In genomic region chr19:47020132-47020805, GRCh38 we compare ENCODE assay signal across 10 cellular contexts. TPM values are rescaled to one million over a fixed set of nuclear protein-coding genes. Genes with fewer than 3 reads are reported as not detected.
A peak's percentile ranks its signal among the peaks of the same experiment; 100 is the strongest.
DNase-seq lines count a peak whose midpoint lies in the region; ATAC-seq and TF ChIP-seq lines count a peak whose summit lies in the region.
"Had no signal": no experiment of that assay in that cellular context is flagged by ENCODE, and none has a peak within 500 bp of the region (broad histone marks: within the 10 kb centered on the region; RNA-seq: fewer than 3 reads in every experiment).

No MANE protein-coding gene starts in this region.

- H3K36me3 ChIP-seq in left ventricle myocardium inferior (no peaks in the 10 kb centered on the region), adipocyte (ENCODE audit: control insufficient read depth, insufficient read depth, low read length, severe bottlenecking) (no peaks in the 10 kb centered on the region), aorta (ENCODE audit: control insufficient read depth in 1 of 2, insufficient read depth in 2 of 2, low read length in 1 of 2) (no peaks in the 10 kb centered on the region)

- H3K4me3 ChIP-seq in left ventricle myocardium inferior, result peak overlapping the region; percentile 60
- H3K4me3 ChIP-seq in adipocyte (ENCODE audit: low read length), result peak overlapping the region; percentile 76
- H3K4me3 ChIP-seq in aorta (ENCODE audit: low read length in 2 of 2), result peak overlapping the region; percentile 3 to 22

- H3K27me3 ChIP-seq in left ventricle myocardium inferior (ENCODE audit: low read depth) (peaks cover 65% of the 10 kb centered on the region), adipocyte (replicated peaks; ENCODE audit: control insufficient read depth, insufficient read depth, low read length) (peaks cover 8% of the 10 kb centered on the region), aorta (ENCODE audit: control insufficient read depth in 1 of 2, insufficient read depth in 2 of 2, low read length in 1 of 2) (no peaks in the 10 kb centered on the region)
- H3K27me3 ChIP-seq: testis had no signal

- ATAC-seq in Right ventricle myocardium superior (ENCODE audit: poor library complexity) (no peak), aorta (ENCODE audit: low FRiP score) (no peak), GM19455 (IDR thresholded peaks at IDR 0.05; ENCODE audit: unreplicated experiment) (no peak), GM21515 (IDR thresholded peaks at IDR 0.05; ENCODE audit: unreplicated experiment) (no peak)

- DNase-seq in left ventricle myocardium inferior (no peak), Right ventricle myocardium superior (no peak), adipocyte (ENCODE audit: low read depth) (peak; percentile 82), iPS-NIHi11 (ENCODE audit: low spot score) (peak; percentile 58), aorta (no peak), GF-D8 (lab: John Stamatoyannopoulos, UW) (no peak)
- DNase-seq: activated CD4-positive, alpha-beta T cell treated with anti-CD3 and anti-CD28 coated beads, Interleukin-2, amount 50 U/mL, for 48 hours; testis had no signal

- H3K27ac ChIP-seq in left ventricle myocardium inferior (replicated peaks) (no peak overlapping the region), aorta (ENCODE audit: low read depth in 1 of 2, low read length in 2 of 2) (no peak overlapping the region)
- H3K27ac ChIP-seq: testis had no signal

- H3K4me1 ChIP-seq in left ventricle myocardium inferior, result peaks cover 35% of the 10 kb centered on the region
- H3K4me1 ChIP-seq in adipocyte (ENCODE audit: control insufficient read depth, insufficient read depth, low read length), result peaks cover 5% of the 10 kb centered on the region
- no peaks in the 10 kb centered on the region for H3K4me1 ChIP-seq in aorta (ENCODE audit: control insufficient read depth in 1 of 2, insufficient read depth in 2 of 2, low read length in 2 of 2)

- no peak for TF ChIP-seq CTCF in left ventricle myocardium inferior (IDR thresholded peaks at IDR 0.05; ENCODE audit: borderline replicate concordance)

- WGBS in aorta, 2 donors, result 1 to 2% methylated on average over 36 to 62 of the region's 62 CpGs

- intact Hi-C loops in left ventricle myocardium inferior (cut with micrococcal nuclease) (no loop called here), Right ventricle myocardium superior (cut with DNase I) (no loop called here), aorta (cut with DNase I) (no loop called here)

- H3K9me3 ChIP-seq in left ventricle myocardium inferior (replicated peaks) (no peaks in the 10 kb centered on the region), adipocyte (ENCODE audit: control insufficient read depth, low read length) (no peaks in the 10 kb centered on the region), aorta (ENCODE audit: control insufficient read depth, low read length) (no peaks in the 10 kb centered on the region)
- H3K9me3 ChIP-seq: testis had no signal

- H3K9ac ChIP-seq in adipocyte (ENCODE audit: low read length), result peak overlapping the region; percentile 51

RNA-seq across cellular contexts. Expression of gene NPAS1, which starts 0.6 kb away (rescaled TPM):
- total RNA-seq in left ventricle myocardium inferior, result not detected
- not detected for total RNA-seq in Right ventricle myocardium superior
- 1 to 10 TPM; 1.0 to 9.8 TPM for total RNA-seq in aorta
- 10 to 100 TPM in 1 of 2 donors, 1 to 10 TPM in 1; 2.3 to 11.1 TPM for polyA plus RNA-seq in aorta

RNA-seq across cellular contexts. Expression of gene TMEM160, which starts 28.2 kb away (rescaled TPM):
- total RNA-seq in left ventricle myocardium inferior (27.1 TPM), Right ventricle myocardium superior (34.9 TPM), aorta (10 to 100 TPM; 20.6 to 25.6 TPM)
- 10 to 100 TPM in 1 of 2 donors, 1 to 10 TPM in 1; 2.5 to 17.8 TPM for polyA plus RNA-seq in aorta

Comparison
In these comparisons a context has a peak if more than half of its experiments do, and no peak if none do; other contexts are left out.
1. DNase-seq: peak in adipocyte (single experiment) and iPS-NIHi11 (single experiment); none in left ventricle myocardium inferior (single experiment), Right ventricle myocardium superior (single experiment), aorta (0 of 2) and GF-D8 (single experiment).
2. H3K4me3 ChIP-seq: peak in every context shown above with its lines; median percentile 76 in adipocyte; 60 in left ventricle myocardium inferior; 12 in aorta.